Comparison of ENCODE assay signal across 9 cellular contexts in genomic region chr4:121943941-121944340, GRCh38. TPM values are rescaled to one million over a fixed set of nuclear protein-coding genes. Genes with fewer than 3 reads are reported as not detected.
A peak's percentile ranks its signal among the peaks of the same experiment; 100 is the strongest.
DNase-seq lines count a peak whose midpoint lies in the region; ATAC-seq, FAIRE-seq and TF ChIP-seq lines count a peak whose summit lies in the region.
"Had no signal": no experiment of that assay in that cellular context is flagged by ENCODE, and none has a peak within 500 bp of the region (broad histone marks: within the 10 kb centered on the region; RNA-seq: fewer than 3 reads in every experiment).

No MANE protein-coding gene starts in this region.

- H3K4me3 ChIP-seq in endothelial cell of umbilical vein (replicated peaks in 1 of 3; ENCODE audit: insufficient read depth in 1 of 3, low read depth in 1 of 3, low read length in 3 of 3) (no peak overlapping the region), dorsolateral prefrontal cortex (no peak overlapping the region)

- dilution Hi-C loops in endothelial cell of umbilical vein (cut with MboI; ENCODE audit: extremely low pct_ligation_motif_present, low sequenced_read_pairs), result no loop called here

- no peak for TF ChIP-seq POLR2A in endothelial cell of umbilical vein (IDR thresholded peaks at IDR 0.05; ENCODE audit: low read depth, low read length)
- no peak for TF ChIP-seq POLR2A in H54 (IDR thresholded peaks at IDR 0.05; ENCODE audit: low read depth, low read length)

- no peaks in the 10 kb centered on the region for H3K4me1 ChIP-seq in endothelial cell of umbilical vein (ENCODE audit: control insufficient read depth, extremely low read depth, insufficient read depth, low read length)

- H3K79me2 ChIP-seq in endothelial cell of umbilical vein (ENCODE audit: control insufficient read depth, insufficient read depth, low read length), result no peaks in the 10 kb centered on the region

- peak; percentile 83 for ATAC-seq in GM18868 (IDR thresholded peaks at IDR 0.05; ENCODE audit: unreplicated experiment)

- no TSS peak for BruUV-seq in endothelial cell of umbilical vein (replicated peaks; lab: Mats Ljungman, UMichigan)

- H3K27ac ChIP-seq in endothelial cell of umbilical vein (ENCODE audit: insufficient read depth, low read depth, low read length) (no peak overlapping the region), dorsolateral prefrontal cortex (no peak overlapping the region)

- H3K36me3 ChIP-seq in endothelial cell of umbilical vein (ENCODE audit: control insufficient read depth in 2 of 2, extremely low read depth in 1 of 2, insufficient read depth in 2 of 2, low read length in 2 of 2), result no peaks in the 10 kb centered on the region

- H3K27me3 ChIP-seq in endothelial cell of umbilical vein (ENCODE audit: control insufficient read depth in 2 of 2, insufficient read depth in 2 of 2, low read length in 2 of 2), result peaks cover 12 to 32% of the 10 kb centered on the region in 2 experiments
- peaks cover 0 to 24% (median 2%) of the 10 kb centered on the region in 45 donors for H3K27me3 ChIP-seq in dorsolateral prefrontal cortex

- H3K9me3 ChIP-seq in endothelial cell of umbilical vein (replicated peaks; ENCODE audit: control insufficient read depth, insufficient read depth, low read length), result no peaks in the 10 kb centered on the region

- POLR2A ChIA-PET in endothelial cell of umbilical vein (lab: Charles Lee), result no interaction called here

- H3K4me2 ChIP-seq in endothelial cell of umbilical vein (ENCODE audit: insufficient read depth, low read length), result no peak overlapping the region

- no peaks in the 10 kb centered on the region for H4K20me1 ChIP-seq in endothelial cell of umbilical vein (replicated peaks; ENCODE audit: control insufficient read depth, extremely low read depth, insufficient read depth, low read length)

- FAIRE-seq in endothelial cell of umbilical vein (lab: Jason Lieb, UNC) (no peak), RCC 7860 (lab: Jason Lieb, UNC) (no peak), H54 (lab: Jason Lieb, UNC) (no peak)

- CTCF ChIA-PET in endothelial cell of umbilical vein (lab: Charles Lee), result interaction anchor here (1.1 kb wide), 1 partner anchor 9 kb away, joined by 3 read pairs; no protein-coding TSS in a partner anchor

- intact Hi-C loops in endothelial cell of umbilical vein (cut with micrococcal nuclease) (no loop called here), dorsolateral prefrontal cortex (cut with DNase I) (no loop called here)

- TF ChIP-seq CTCF in endothelial cell of umbilical vein (IDR thresholded peaks at IDR 0.05; ENCODE audit: extremely low read depth in 1 of 2, insufficient read depth in 1 of 2, low read depth in 1 of 2, low read length in 2 of 2) (peak; percentile 40 to 45), dorsolateral prefrontal cortex (IDR thresholded peaks at IDR 0.05 in 54 of 56, conservative IDR thresholded peaks at IDR 0.05 in 2 of 56; ENCODE audit: low read depth in 1 of 56, partially characterized antibody in 56 of 56) (no peak)

- no peak overlapping the region for H3K9ac ChIP-seq in endothelial cell of umbilical vein (replicated peaks; ENCODE audit: extremely low read depth, insufficient read depth, low read length)

- H3K9me1 ChIP-seq in endothelial cell of umbilical vein (replicated peaks; ENCODE audit: control insufficient read depth, extremely low read depth, insufficient read depth, low read length), result no peaks in the 10 kb centered on the region

- no peak overlapping the region for H2AFZ ChIP-seq in endothelial cell of umbilical vein (ENCODE audit: low read depth, low read length)

- DNase-seq in AG08395 (ENCODE audit: low spot score), result peak; percentile 6
- peak; percentile 14 for DNase-seq in HT-29 (ENCODE audit: low spot score)
- no peak for DNase-seq in endothelial cell of umbilical vein (ENCODE audit: low read depth, low spot score)
- no peak for DNase-seq in RCC 7860 (ENCODE audit: low spot score)
- DNase-seq in ureter (ENCODE audit: low spot score), result no peak
- DNase-seq in H54 (ENCODE audit: insufficient read length, low spot score), result no peak
- no peak for DNase-seq in dorsolateral prefrontal cortex
- DNase-seq: NCI-H524 had no signal

TF ChIP-seq in endothelial cell of umbilical vein, 7 proteins besides CTCF, POLR2A, EP300 and RAD21:
- TF ChIP-seq GATA2 (IDR thresholded peaks at IDR 0.05; ENCODE audit: insufficient read depth, insufficient read length, low read depth, low read length) (no peak), EZH2 (IDR thresholded peaks at IDR 0.05; ENCODE audit: borderline replicate concordance, low read depth, low read length, severe bottlenecking) (no peak), JUN (IDR thresholded peaks at IDR 0.05; ENCODE audit: borderline replicate concordance, insufficient read depth, insufficient read length, low read depth) (no peak), MAX (IDR thresholded peaks at IDR 0.05; ENCODE audit: insufficient read depth, insufficient read length) (no peak), MYC (IDR thresholded peaks at IDR 0.05; ENCODE audit: low read depth, low read length) (no peak), POLR2AphosphoS5 (IDR thresholded peaks at IDR 0.05; ENCODE audit: insufficient read depth, low read depth, low read length) (no peak), FOS (IDR thresholded peaks at IDR 0.05; ENCODE audit: borderline replicate concordance, insufficient read depth, low read length) (no peak)

RNA-seq across cellular contexts. Expression of gene TRPC3, which starts 7.9 kb away (rescaled TPM):
- not detected in 2 replicates for total RNA-seq in HT-29 (2014; rRNA removed; shearing (Covaris generic))
- total RNA-seq in endothelial cell of umbilical vein (not detected in 2 replicates), ureter (11.8 TPM), dorsolateral prefrontal cortex (10 to 100 TPM in 1 of 120 experiments, 1 to 10 TPM in 119; 1.8 to 10.9 (median 3.6) TPM)
- not detected in 2 replicates for polyA plus RNA-seq in endothelial cell of umbilical vein
- 0.03 TPM in 1 of 2 replicates, not detected in the other for polyA plus RNA-seq in endothelial cell of umbilical vein (2011; cell fraction: cytosol; rRNA removed)
- polyA plus RNA-seq in endothelial cell of umbilical vein (2011; cell fraction: nucleus; rRNA removed), result 0.04 and 0.12 TPM in 2 replicates
- not detected in 2 replicates for polyA plus RNA-seq in endothelial cell of umbilical vein (2012)
- not detected in 2 replicates for polyA minus RNA-seq in endothelial cell of umbilical vein
- not detected for polyA minus RNA-seq in endothelial cell of umbilical vein (2011; cell fraction: cytosol; rRNA and poly(A)+ RNA removed)
- not detected in 2 replicates for polyA minus RNA-seq in endothelial cell of umbilical vein (2011; cell fraction: nucleus; rRNA and poly(A)+ RNA removed)

Comparison
In these comparisons a context has a peak if more than half of its experiments do, and no peak if none do; other contexts are left out.
1. DNase-seq: peak in AG08395 (single experiment) and HT-29 (single experiment); none in endothelial cell of umbilical vein (single experiment), RCC 7860 (single experiment), ureter (single experiment), H54 (single experiment) and dorsolateral prefrontal cortex (0 of 10).
2. CTCF ChIP-seq: peak in endothelial cell of umbilical vein (2 of 2); none in dorsolateral prefrontal cortex (0 of 56).